Comparison of ENCODE assay signal across 38 cellular contexts in the genomic region with DNA sequence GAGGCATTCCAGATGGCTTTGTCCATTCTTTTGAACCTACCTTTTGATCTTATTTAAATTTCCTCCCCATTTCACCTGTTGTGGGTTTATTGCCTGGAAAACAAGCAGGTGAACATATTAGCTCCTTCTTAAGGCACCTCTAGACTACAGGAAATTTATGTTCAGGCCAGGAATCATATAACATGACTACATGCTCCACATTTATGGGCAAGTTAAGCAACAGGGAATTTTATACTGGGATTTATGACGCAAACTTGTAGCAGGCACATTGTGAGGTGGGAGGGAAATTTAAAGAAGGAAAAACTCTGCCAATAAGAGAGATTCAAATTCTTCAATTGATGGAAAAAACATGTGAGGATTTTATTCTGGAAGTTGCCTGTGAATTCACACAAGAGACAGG.
"Had no signal": no experiment of that assay in that cellular context is flagged by ENCODE, and none has a peak within 500 bp of the region (broad histone marks: within the 10 kb centered on the region; RNA-seq: fewer than 3 reads in every experiment).

No MANE protein-coding gene starts in this region.

- H3K4me1 Mint-ChIP-seq: activated CD4-positive, alpha-beta memory T cell treated with anti-CD3 and anti-CD28 coated beads, Interleukin-2, amount 10 ng/mL, durations not matched to agents 7 days and 5 days; activated CD4-positive, alpha-beta T cell treated with anti-CD3 and anti-CD28 coated beads for 36 hours; activated CD4-positive, alpha-beta T cell treated with anti-CD3 and anti-CD28 coated beads, Interleukin-2, amount 10 ng/mL, durations not matched to agents 7 days and 5 days; activated CD8-positive, alpha-beta memory T cell treated with anti-CD3 and anti-CD28 coated beads, Interleukin-2, amount 10 ng/mL, durations not matched to agents 7 days and 5 days; activated naive CD4-positive, alpha-beta T cell treated with anti-CD3 and anti-CD28 coated beads, Interleukin-2, amount 10 ng/mL, durations not matched to agents 7 days and 5 days; activated naive CD4-positive, alpha-beta T cell treated with anti-CD3 and anti-CD28 coated beads, Interleukin-2, amount 50 U/mL, for 24 hours; activated naive CD8-positive, alpha-beta T cell treated with anti-CD3 and anti-CD28 coated beads, Interleukin-2, amount 10 ng/mL, durations not matched to agents 7 days and 5 days; activated naive CD8-positive, alpha-beta T cell treated with anti-CD3 and anti-CD28 coated beads, Interleukin-2, amount 50 U/mL, for 24 hours; brain; central memory CD8-positive, alpha-beta T cell had no signal

- H3K36me3 ChIP-seq: ascending aorta, cardiac muscle cell, WERI-Rb-1 had no signal

- H3K27ac ChIP-seq: ascending aorta, cardiac muscle cell, WERI-Rb-1 had no signal

- H3K9me3 Mint-ChIP-seq: activated CD4-positive, alpha-beta memory T cell treated with anti-CD3 and anti-CD28 coated beads, Interleukin-2, amount 10 ng/mL, durations not matched to agents 7 days and 5 days; activated CD4-positive, alpha-beta T cell treated with anti-CD3 and anti-CD28 coated beads, Interleukin-2, amount 10 ng/mL, durations not matched to agents 7 days and 5 days; activated naive CD4-positive, alpha-beta T cell treated with anti-CD3 and anti-CD28 coated beads, Interleukin-2, amount 10 ng/mL, durations not matched to agents 7 days and 5 days; activated naive CD4-positive, alpha-beta T cell treated with anti-CD3 and anti-CD28 coated beads, Interleukin-2, amount 50 U/mL, for 24 hours; activated naive CD8-positive, alpha-beta T cell treated with anti-CD3 and anti-CD28 coated beads, Interleukin-2, amount 10 ng/mL, durations not matched to agents 7 days and 5 days; activated naive CD8-positive, alpha-beta T cell treated with anti-CD3 and anti-CD28 coated beads, Interleukin-2, amount 50 U/mL, for 24 hours; activated T-cell treated with anti-CD3 and anti-CD28 coated beads, Interleukin-2, amount 50 U/mL, for 24 hours; activated T-helper 2 cell treated with anti-CD3 and anti-CD28 coated beads, Interferon-gamma antibody, Interleukin-2, Interleukin-4, amounts not matched to agents 10 μg/mL and 5 μg/mL and 100 μg/mL, durations not matched to agents 14 hours and 24 hours and 36 hours; brain; central memory CD8-positive, alpha-beta T cell; T-helper 1 cell treated with Interleukin-12 subunit alpha and Interleukin-12 subunit beta and Interleukin-4 antibody, amounts not matched to agents 30 μg/mL and 1 μg/mL, for 36 hours; T-helper 2 cell treated with Interferon-gamma antibody and Interleukin-4, amounts not matched to agents 5 μg/mL and 100 μg/mL, for 36 hours; WTC11 had no signal

- H3K9me3 ChIP-seq: ascending aorta had no signal

- ATAC-seq: activated CD4-positive, alpha-beta T cell treated with anti-CD3 and anti-CD28 coated beads for 36 hours; activated CD4-positive, CD25-positive, alpha-beta regulatory T cell treated with anti-CD3 and anti-CD28 coated beads, Interleukin-2, amount 50 U/mL, for 24 hours; activated CD8-positive, alpha-beta memory T cell treated with anti-CD3 and anti-CD28 coated beads, Interleukin-2, amount 10 ng/mL, durations not matched to agents 7 days and 5 days; activated CD8-positive, alpha-beta T cell treated with anti-CD3 and anti-CD28 coated beads, Interleukin-2, amount 10 ng/mL, durations not matched to agents 7 days and 5 days; activated naive CD8-positive, alpha-beta T cell treated with anti-CD3 and anti-CD28 coated beads, Interleukin-2, amount 50 U/mL, for 24 hours; WTC11 had no signal

- DNase-seq: activated CD4-positive, alpha-beta memory T cell treated with anti-CD3 and anti-CD28 coated beads, Interleukin-2, amount 10 ng/mL, durations not matched to agents 7 days and 5 days; activated CD4-positive, alpha-beta T cell treated with anti-CD3 and anti-CD28 coated beads for 1 hour; activated CD4-positive, alpha-beta T cell treated with anti-CD3 and anti-CD28 coated beads for 36 hours; activated CD4-positive, alpha-beta T cell treated with anti-CD3 and anti-CD28 coated beads for 48 hours; activated CD4-positive, alpha-beta T cell treated with anti-CD3 and anti-CD28 coated beads, Interleukin-2, amount 10 ng/mL, durations not matched to agents 7 days and 5 days; activated CD4-positive, alpha-beta T cell treated with anti-CD3 and anti-CD28 coated beads, Interleukin-2, amount 50 U/mL, for 48 hours; activated CD4-positive, CD25-positive, alpha-beta regulatory T cell; activated CD8-positive, alpha-beta memory T cell treated with anti-CD3 and anti-CD28 coated beads for 24 hours; activated CD8-positive, alpha-beta memory T cell treated with anti-CD3 and anti-CD28 coated beads, Interleukin-2, amount 10 ng/mL, durations not matched to agents 7 days and 5 days; activated CD8-positive, alpha-beta memory T cell treated with anti-CD3 and anti-CD28 coated beads, Interleukin-2, amount 50 U/mL, for 48 hours; activated CD8-positive, alpha-beta T cell treated with anti-CD3 and anti-CD28 coated beads, Interleukin-2, amount 10 ng/mL, durations not matched to agents 7 days and 5 days; activated effector memory CD4-positive, alpha-beta T cell treated with Interleukin-2 at 50 U/mL for 16 hours; activated gamma-delta T cell; activated naive CD4-positive, alpha-beta T cell treated with anti-CD3 and anti-CD28 coated beads, Interleukin-2, amount 10 ng/mL, durations not matched to agents 7 days and 5 days; activated naive CD4-positive, alpha-beta T cell treated with Interleukin-2 at 50 U/mL for 16 hours; activated naive CD8-positive, alpha-beta T cell treated with anti-CD3 and anti-CD28 coated beads, Interleukin-2, amount 10 ng/mL, durations not matched to agents 7 days and 5 days; activated naive CD8-positive, alpha-beta T cell treated with anti-CD3 and anti-CD28 coated beads, Interleukin-2, amount 50 U/mL, for 24 hours; activated T-cell treated with anti-CD3 and anti-CD28 coated beads, Interleukin-2, amount 50 U/mL, for 24 hours; activated T-cell treated with anti-CD3 and anti-CD28 coated beads, Interleukin-2, amount 50 U/mL, for 48 hours; amygdala; anterior cingulate cortex; caudate nucleus; SW 1271; T-helper 1 cell; T-helper 2 cell; T-helper 9 cell; WERI-Rb-1 had no signal

- H3K4me1 ChIP-seq: ascending aorta had no signal

- H3K27me3 Mint-ChIP-seq: brain had no signal

- H3K4me3 Mint-ChIP-seq: activated CD4-positive, alpha-beta memory T cell treated with anti-CD3 and anti-CD28 coated beads, Interleukin-2, amount 10 ng/mL, durations not matched to agents 7 days and 5 days; activated CD4-positive, alpha-beta T cell treated with anti-CD3 and anti-CD28 coated beads for 36 hours; activated CD4-positive, alpha-beta T cell treated with anti-CD3 and anti-CD28 coated beads, Interleukin-2, amount 10 ng/mL, durations not matched to agents 7 days and 5 days; activated CD8-positive, alpha-beta memory T cell treated with anti-CD3 and anti-CD28 coated beads, Interleukin-2, amount 10 ng/mL, durations not matched to agents 7 days and 5 days; activated CD8-positive, alpha-beta T cell treated with anti-CD3 and anti-CD28 coated beads, Interleukin-2, amount 10 ng/mL, durations not matched to agents 7 days and 5 days; activated naive CD4-positive, alpha-beta T cell treated with anti-CD3 and anti-CD28 coated beads, Interleukin-2, amount 10 ng/mL, durations not matched to agents 7 days and 5 days; activated naive CD4-positive, alpha-beta T cell treated with anti-CD3 and anti-CD28 coated beads, Interleukin-2, amount 50 U/mL, for 24 hours; activated naive CD8-positive, alpha-beta T cell; activated naive CD8-positive, alpha-beta T cell treated with anti-CD3 and anti-CD28 coated beads, Interleukin-2, amount 10 ng/mL, durations not matched to agents 7 days and 5 days; activated naive CD8-positive, alpha-beta T cell treated with anti-CD3 and anti-CD28 coated beads, Interleukin-2, amount 50 U/mL, for 24 hours; activated T-cell treated with anti-CD3 and anti-CD28 coated beads, Interleukin-2, amount 50 U/mL, for 24 hours; brain; central memory CD8-positive, alpha-beta T cell; T-helper 1 cell treated with Interleukin-12 subunit alpha and Interleukin-12 subunit beta and Interleukin-4 antibody, amounts not matched to agents 30 μg/mL and 1 μg/mL, for 36 hours; T-helper 2 cell treated with Interferon-gamma antibody and Interleukin-4, amounts not matched to agents 5 μg/mL and 100 μg/mL, for 36 hours; WTC11 had no signal

- H3K27me3 ChIP-seq: ascending aorta, cardiac muscle cell had no signal

- H3K36me3 Mint-ChIP-seq: activated CD8-positive, alpha-beta memory T cell treated with anti-CD3 and anti-CD28 coated beads, Interleukin-2, amount 10 ng/mL, durations not matched to agents 7 days and 5 days; activated naive CD4-positive, alpha-beta T cell treated with anti-CD3 and anti-CD28 coated beads, Interleukin-2, amount 10 ng/mL, durations not matched to agents 7 days and 5 days; activated naive CD4-positive, alpha-beta T cell treated with anti-CD3 and anti-CD28 coated beads, Interleukin-2, amount 50 U/mL, for 24 hours; activated naive CD8-positive, alpha-beta T cell; activated naive CD8-positive, alpha-beta T cell treated with anti-CD3 and anti-CD28 coated beads, Interleukin-2, amount 10 ng/mL, durations not matched to agents 7 days and 5 days; brain; WTC11 had no signal

- H3K27ac Mint-ChIP-seq: activated CD4-positive, alpha-beta memory T cell treated with anti-CD3 and anti-CD28 coated beads, Interleukin-2, amount 10 ng/mL, durations not matched to agents 7 days and 5 days; activated CD4-positive, alpha-beta T cell treated with anti-CD3 and anti-CD28 coated beads for 36 hours; activated CD4-positive, alpha-beta T cell treated with anti-CD3 and anti-CD28 coated beads, Interleukin-2, amount 10 ng/mL, durations not matched to agents 7 days and 5 days; activated CD8-positive, alpha-beta memory T cell treated with anti-CD3 and anti-CD28 coated beads, Interleukin-2, amount 10 ng/mL, durations not matched to agents 7 days and 5 days; activated CD8-positive, alpha-beta T cell treated with anti-CD3 and anti-CD28 coated beads, Interleukin-2, amount 10 ng/mL, durations not matched to agents 7 days and 5 days; activated naive CD4-positive, alpha-beta T cell treated with anti-CD3 and anti-CD28 coated beads, Interleukin-2, amount 10 ng/mL, durations not matched to agents 7 days and 5 days; activated naive CD4-positive, alpha-beta T cell treated with anti-CD3 and anti-CD28 coated beads, Interleukin-2, amount 50 U/mL, for 24 hours; activated naive CD8-positive, alpha-beta T cell; activated naive CD8-positive, alpha-beta T cell treated with anti-CD3 and anti-CD28 coated beads, Interleukin-2, amount 10 ng/mL, durations not matched to agents 7 days and 5 days; activated naive CD8-positive, alpha-beta T cell treated with anti-CD3 and anti-CD28 coated beads, Interleukin-2, amount 50 U/mL, for 24 hours; activated T-cell treated with anti-CD3 and anti-CD28 coated beads, Interleukin-2, amount 50 U/mL, for 24 hours; activated T-helper 2 cell treated with anti-CD3 and anti-CD28 coated beads, Interferon-gamma antibody, Interleukin-2, Interleukin-4, amounts not matched to agents 10 μg/mL and 5 μg/mL and 100 μg/mL, durations not matched to agents 14 hours and 24 hours and 36 hours; T-helper 1 cell treated with Interleukin-12 subunit alpha and Interleukin-12 subunit beta and Interleukin-4 antibody, amounts not matched to agents 30 μg/mL and 1 μg/mL, for 36 hours; T-helper 2 cell treated with Interferon-gamma antibody and Interleukin-4, amounts not matched to agents 5 μg/mL and 100 μg/mL, for 36 hours; WTC11 had no signal

- H3K4me3 ChIP-seq: ascending aorta, cardiac muscle cell had no signal
